ENCODE assay signal across 1 cellular context in genomic region chr20:31596831-31597482, GRCh38.
TF ChIP-seq lines count a peak whose summit lies in the region.

No MANE protein-coding gene starts in this region.

TF ChIP-seq in HepG2, 621 proteins besides CTCF, POLR2A, EP300 and RAD21:
- TF ChIP-seq CAMTA2 (CRISPR knock-in tag; IDR thresholded peaks at IDR 0.05; ENCODE audit: borderline replicate concordance) (0 out of 2 replicates have a peak, but pooled peaks have one; percentile 33), ZMYM3 (CRISPR knock-in tag; IDR thresholded peaks at IDR 0.05) (peak; percentile 98), PAX8 (CRISPR knock-in tag; IDR thresholded peaks at IDR 0.05; ENCODE audit: borderline replicate concordance) (no peak), ZNF280D (CRISPR knock-in tag; IDR thresholded peaks at IDR 0.05) (0 out of 2 replicates have a peak, but pooled peaks have one; percentile 13), HOXA9 (CRISPR knock-in tag; IDR thresholded peaks at IDR 0.05; ENCODE audit: borderline replicate concordance) (no peak), ELF3 (CRISPR knock-in tag; IDR thresholded peaks at IDR 0.05) (0 out of 2 replicates have a peak, but pooled peaks have one; percentile 15), ZNF468 (CRISPR knock-in tag; IDR thresholded peaks at IDR 0.05) (no peak), ZNF580 (CRISPR knock-in tag; IDR thresholded peaks at IDR 0.05; ENCODE audit: borderline replicate concordance, low read depth) (0 out of 2 replicates have a peak, but pooled peaks have one; percentile 57), MAFK (conservative IDR thresholded peaks at IDR 0.05 in 1 of 2, IDR thresholded peaks at IDR 0.05 in 1 of 2; ENCODE audit: low read length in 2 of 2) (no peak), ZFX (CRISPR knock-in tag; IDR thresholded peaks at IDR 0.05; ENCODE audit: low read depth) (0 out of 2 replicates have a peak, but pooled peaks have one; percentile 29), ZNF20 (CRISPR knock-in tag; IDR thresholded peaks at IDR 0.05) (0 out of 2 replicates have a peak, but pooled peaks have one; percentile 35), DR1 (CRISPR knock-in tag; IDR thresholded peaks at IDR 0.05) (no peak), MED8 (CRISPR knock-in tag; IDR thresholded peaks at IDR 0.05; ENCODE audit: insufficient replicate concordance) (peak; percentile 43), ERF (CRISPR knock-in tag; IDR thresholded peaks at IDR 0.05) (0 out of 2 replicates have a peak, but pooled peaks have one; percentile 29), ATF3 (CRISPR knock-in tag; IDR thresholded peaks at IDR 0.05) (no peak), CBX1 (IDR thresholded peaks at IDR 0.05; ENCODE audit: low read depth) (peak; percentile 55), HDAC2 (CRISPR knock-in tag; IDR thresholded peaks at IDR 0.05) (peak; percentile 42; the same call in 1 of the 2 replicates), ZBTB20 (CRISPR knock-in tag; IDR thresholded peaks at IDR 0.05; ENCODE audit: borderline replicate concordance, low read depth) (no peak), ZNF564 (CRISPR knock-in tag; IDR thresholded peaks at IDR 0.05) (no peak), ZNF547 (CRISPR knock-in tag; IDR thresholded peaks at IDR 0.05) (0 out of 2 replicates have a peak, but pooled peaks have one; percentile 38), RCOR2 (CRISPR knock-in tag; IDR thresholded peaks at IDR 0.05) (peak; percentile 88), TARDBP (CRISPR knock-in tag; IDR thresholded peaks at IDR 0.05) (0 out of 2 replicates have a peak, but pooled peaks have one; percentile 38), ZNF121 (CRISPR knock-in tag; IDR thresholded peaks at IDR 0.05) (no peak; the same call in 1 of the 2 replicates), POGZ (CRISPR knock-in tag; IDR thresholded peaks at IDR 0.05) (0 out of 2 replicates have a peak, but pooled peaks have one; percentile 18), MTF2 (CRISPR knock-in tag; IDR thresholded peaks at IDR 0.05; ENCODE audit: borderline replicate concordance) (0 out of 2 replicates have a peak, but pooled peaks have one; percentile 45), CHD4 (IDR thresholded peaks at IDR 0.05; ENCODE audit: borderline replicate concordance, low read length) (peak; percentile 99), HDAC1 (CRISPR knock-in tag; IDR thresholded peaks at IDR 0.05) (no peak), KDM1A (CRISPR knock-in tag; IDR thresholded peaks at IDR 0.05) (peak; percentile 99), HOXA5 (CRISPR knock-in tag; IDR thresholded peaks at IDR 0.05) (no peak), ZNF3 (CRISPR knock-in tag; IDR thresholded peaks at IDR 0.05) (peak; percentile 41; the same call in 1 of the 2 replicates), E2F1 (CRISPR knock-in tag; IDR thresholded peaks at IDR 0.05) (no peak), ADNP (CRISPR knock-in tag; IDR thresholded peaks at IDR 0.05) (peak; percentile 85; the same call in 1 of the 2 replicates), CEBPB (IDR thresholded peaks at IDR 0.05; ENCODE audit: borderline replicate concordance, low read depth, low read length) (peak; percentile 33; the same call in 1 of the 2 replicates), ZNF691 (CRISPR knock-in tag; IDR thresholded peaks at IDR 0.05; ENCODE audit: borderline replicate concordance, low read depth) (0 out of 2 replicates have a peak, but pooled peaks have one; percentile 49), SKIL (CRISPR knock-in tag; IDR thresholded peaks at IDR 0.05; ENCODE audit: borderline replicate concordance) (no peak), ZNF501 (CRISPR knock-in tag; IDR thresholded peaks at IDR 0.05) (0 out of 2 replicates have a peak, but pooled peaks have one; percentile 46), ARID4A (CRISPR knock-in tag; IDR thresholded peaks at IDR 0.05; ENCODE audit: borderline replicate concordance) (0 out of 2 replicates have a peak, but pooled peaks have one; percentile 22), SRY (CRISPR knock-in tag; IDR thresholded peaks at IDR 0.05) (no peak), ZNF629 (CRISPR knock-in tag; conservative IDR thresholded peaks at IDR 0.05) (peak; percentile 100), HIVEP1 (CRISPR knock-in tag; IDR thresholded peaks at IDR 0.05) (peak; percentile 38; the same call in 1 of the 2 replicates), ZNF710 (CRISPR knock-in tag; IDR thresholded peaks at IDR 0.05; ENCODE audit: borderline replicate concordance) (no peak), CHCHD3 (CRISPR knock-in tag; IDR thresholded peaks at IDR 0.05) (no peak), ZNF362 (CRISPR knock-in tag; IDR thresholded peaks at IDR 0.05; ENCODE audit: borderline replicate concordance) (0 out of 2 replicates have a peak, but pooled peaks have one; percentile 13), ZNF614 (CRISPR knock-in tag; IDR thresholded peaks at IDR 0.05; ENCODE audit: borderline replicate concordance) (0 out of 2 replicates have a peak, but pooled peaks have one; percentile 14)
